1 cellular context compared by ENCODE assay signal in genomic region chr19:53649746-53650593, GRCh38.
TF ChIP-seq lines count a peak whose summit lies in the region.

No MANE protein-coding gene starts in this region.

TF ChIP-seq in H1, 55 proteins besides CTCF, POLR2A, EP300 and RAD21 (continued from another document):
- TF ChIP-seq CHD7 (IDR thresholded peaks at IDR 0.05; ENCODE audit: insufficient replicate concordance, low read length), result no peak
- no peak for TF ChIP-seq CHD1 (IDR thresholded peaks at IDR 0.05; ENCODE audit: low read depth, low read length)
- no peak for TF ChIP-seq BRCA1 (IDR thresholded peaks at IDR 0.05; ENCODE audit: low read depth, low read length)
TF ChIP-seq in H1: peak in this region for 0.
